Comparison of ENCODE assay signal across 8 cellular contexts in genomic region chr9:77648458-77649108, GRCh38. TPM values are rescaled to one million over a fixed set of nuclear protein-coding genes. Genes with fewer than 3 reads are reported as not detected.
DNase-seq lines count a peak whose midpoint lies in the region; ATAC-seq, FAIRE-seq and TF ChIP-seq lines count a peak whose summit lies in the region.

No MANE protein-coding gene starts in this region.

- TF ChIP-seq CTCF in CD14-positive monocyte (IDR thresholded peaks at IDR 0.05), result no peak
- TF ChIP-seq CTCF in bronchial epithelial cell (IDR thresholded peaks at IDR 0.05; ENCODE audit: insufficient read depth, low read length, severe bottlenecking), result peak; percentile 3

- H3K27ac Mint-ChIP-seq in CD14-positive monocyte, result peak overlapping the region; percentile 26 to 78 (median 63)
- H3K27ac Mint-ChIP-seq in stimulated activated naive CD8-positive, alpha-beta T cell treated with anti-CD3 and anti-CD28 coated beads, Interleukin-15, Interleukin-2, amounts not matched to agents 100 ng/mL and 50 ng/mL, for 24 hours, result no peak overlapping the region

- peaks cover 4 to 8% of the 10 kb centered on the region in 2 donors for H3K36me3 Mint-ChIP-seq in CD14-positive monocyte
- no peaks in the 10 kb centered on the region for H3K36me3 Mint-ChIP-seq in stimulated activated naive CD8-positive, alpha-beta T cell treated with anti-CD3 and anti-CD28 coated beads, Interleukin-15, Interleukin-2, amounts not matched to agents 100 ng/mL and 50 ng/mL, for 24 hours (ENCODE audit: low read depth)

- peak overlapping the region; percentile 86 to 95 for H3K4me3 Mint-ChIP-seq in CD14-positive monocyte
- peak overlapping the region; percentile 73 for H3K4me3 Mint-ChIP-seq in stimulated activated naive CD8-positive, alpha-beta T cell treated with anti-CD3 and anti-CD28 coated beads, Interleukin-15, Interleukin-2, amounts not matched to agents 100 ng/mL and 50 ng/mL, for 24 hours

- H3K36me3 ChIP-seq in bronchial epithelial cell (ENCODE audit: control insufficient read depth, insufficient read depth, low read length), result no peaks in the 10 kb centered on the region

- H3K4me1 Mint-ChIP-seq in CD14-positive monocyte, result peaks cover 23% of the 10 kb centered on the region
- peaks cover 20% of the 10 kb centered on the region for H3K4me1 Mint-ChIP-seq in stimulated activated naive CD8-positive, alpha-beta T cell treated with anti-CD3 and anti-CD28 coated beads, Interleukin-15, Interleukin-2, amounts not matched to agents 100 ng/mL and 50 ng/mL, for 24 hours (ENCODE audit: low read depth)

- peak overlapping the region; percentile 2 for H3K4me3 ChIP-seq in bronchial epithelial cell (ENCODE audit: low read depth, low read length)

- FAIRE-seq in bronchial epithelial cell (lab: Jason Lieb, UNC), result no peak

- no peak for DNase-seq in CD14-positive monocyte (ENCODE audit: low spot score)
- peak; percentile 71 for DNase-seq in NCI-H1092 treated with DMSO at 0.1 percent for 48 hours (lab: John Stamatoyannopoulos, UW)
- DNase-seq in bronchial epithelial cell (ENCODE audit: low read depth), result peak; percentile 7
- no peak for DNase-seq in SIG-M5 (lab: John Stamatoyannopoulos, UW)
- no peak for DNase-seq in AG08396 (ENCODE audit: low spot score)

- H3K27me3 ChIP-seq in bronchial epithelial cell (ENCODE audit: control insufficient read depth, insufficient read depth, low read length) (peaks cover 17% of the 10 kb centered on the region), layer of hippocampus (ENCODE audit: control insufficient read depth, insufficient read depth, low read length) (no peaks in the 10 kb centered on the region)

- H3K9me3 Mint-ChIP-seq in CD14-positive monocyte, result peaks cover 0 to 22% (median 8%) of the 10 kb centered on the region in 7 donors
- no peaks in the 10 kb centered on the region for H3K9me3 Mint-ChIP-seq in stimulated activated naive CD8-positive, alpha-beta T cell treated with anti-CD3 and anti-CD28 coated beads, Interleukin-15, Interleukin-2, amounts not matched to agents 100 ng/mL and 50 ng/mL, for 24 hours

- intact Hi-C loops in CD14-positive monocyte (cut with micrococcal nuclease), result no loop called here

- peak overlapping the region; percentile 65 for H3K27ac ChIP-seq in layer of hippocampus (ENCODE audit: low read depth, low read length)

- ATAC-seq in HG02884 (IDR thresholded peaks at IDR 0.05; ENCODE audit: unreplicated experiment), result no peak

- peaks cover 36 to 62% (median 55%) of the 10 kb centered on the region in 3 donors for H3K27me3 Mint-ChIP-seq in CD14-positive monocyte (ENCODE audit: low read depth in 3 of 3)
- peaks cover 49% of the 10 kb centered on the region for H3K27me3 Mint-ChIP-seq in stimulated activated naive CD8-positive, alpha-beta T cell treated with anti-CD3 and anti-CD28 coated beads, Interleukin-15, Interleukin-2, amounts not matched to agents 100 ng/mL and 50 ng/mL, for 24 hours

RNA-seq across cellular contexts. Expression of gene GNA14, which starts 0.5 kb away (rescaled TPM):
- not detected for polyA plus RNA-seq in CD14-positive monocyte
- not detected in 2 replicates for total RNA-seq in bronchial epithelial cell

Comparison
In these comparisons a context has a peak if more than half of its experiments do, and no peak if none do; other contexts are left out.
1. DNase-seq: peak in NCI-H1092 treated with DMSO at 0.1 percent for 48 hours (single experiment) and bronchial epithelial cell (single experiment); none in CD14-positive monocyte (single experiment), SIG-M5 (single experiment) and AG08396 (single experiment).